ENCODE assay signal across 1 cellular context in the genomic region with DNA sequence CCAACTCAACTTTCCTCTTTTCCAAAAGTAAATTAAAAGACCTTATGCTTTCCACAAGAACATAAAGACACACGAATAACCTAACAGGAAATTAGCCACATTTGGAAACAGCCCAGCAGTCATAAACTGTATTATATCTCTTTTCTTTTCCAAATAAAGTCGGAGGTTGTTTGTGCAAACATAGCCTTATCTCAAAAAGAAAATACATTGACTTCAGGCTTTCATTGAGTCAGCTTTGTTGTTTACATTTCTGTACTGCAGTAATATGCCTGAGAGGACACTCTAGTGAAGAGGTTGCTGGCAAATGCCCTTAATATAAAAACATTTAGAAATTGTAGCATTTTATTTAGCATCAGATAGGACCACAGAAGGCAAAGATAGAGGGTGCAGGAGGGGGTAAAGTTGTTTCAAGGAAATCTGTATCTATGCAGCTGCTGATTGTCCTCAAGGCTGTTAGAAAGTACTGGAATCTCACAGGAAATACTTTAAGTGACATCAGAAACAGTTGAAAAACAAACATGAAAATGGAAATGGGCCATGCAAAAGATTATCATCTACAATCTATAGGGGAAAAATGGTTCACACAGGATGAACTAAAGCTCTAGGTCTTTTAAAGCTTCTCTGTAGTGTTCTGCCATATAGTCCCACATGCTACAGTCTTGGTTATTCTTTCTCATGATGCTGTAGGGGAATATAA.
TF ChIP-seq lines count a peak whose summit lies in the region.

No MANE protein-coding gene starts in this region.

TF ChIP-seq in HepG2, 621 proteins besides CTCF, POLR2A, EP300 and RAD21 (continued from another document and continues in another):
- TF ChIP-seq, protein P1, sequence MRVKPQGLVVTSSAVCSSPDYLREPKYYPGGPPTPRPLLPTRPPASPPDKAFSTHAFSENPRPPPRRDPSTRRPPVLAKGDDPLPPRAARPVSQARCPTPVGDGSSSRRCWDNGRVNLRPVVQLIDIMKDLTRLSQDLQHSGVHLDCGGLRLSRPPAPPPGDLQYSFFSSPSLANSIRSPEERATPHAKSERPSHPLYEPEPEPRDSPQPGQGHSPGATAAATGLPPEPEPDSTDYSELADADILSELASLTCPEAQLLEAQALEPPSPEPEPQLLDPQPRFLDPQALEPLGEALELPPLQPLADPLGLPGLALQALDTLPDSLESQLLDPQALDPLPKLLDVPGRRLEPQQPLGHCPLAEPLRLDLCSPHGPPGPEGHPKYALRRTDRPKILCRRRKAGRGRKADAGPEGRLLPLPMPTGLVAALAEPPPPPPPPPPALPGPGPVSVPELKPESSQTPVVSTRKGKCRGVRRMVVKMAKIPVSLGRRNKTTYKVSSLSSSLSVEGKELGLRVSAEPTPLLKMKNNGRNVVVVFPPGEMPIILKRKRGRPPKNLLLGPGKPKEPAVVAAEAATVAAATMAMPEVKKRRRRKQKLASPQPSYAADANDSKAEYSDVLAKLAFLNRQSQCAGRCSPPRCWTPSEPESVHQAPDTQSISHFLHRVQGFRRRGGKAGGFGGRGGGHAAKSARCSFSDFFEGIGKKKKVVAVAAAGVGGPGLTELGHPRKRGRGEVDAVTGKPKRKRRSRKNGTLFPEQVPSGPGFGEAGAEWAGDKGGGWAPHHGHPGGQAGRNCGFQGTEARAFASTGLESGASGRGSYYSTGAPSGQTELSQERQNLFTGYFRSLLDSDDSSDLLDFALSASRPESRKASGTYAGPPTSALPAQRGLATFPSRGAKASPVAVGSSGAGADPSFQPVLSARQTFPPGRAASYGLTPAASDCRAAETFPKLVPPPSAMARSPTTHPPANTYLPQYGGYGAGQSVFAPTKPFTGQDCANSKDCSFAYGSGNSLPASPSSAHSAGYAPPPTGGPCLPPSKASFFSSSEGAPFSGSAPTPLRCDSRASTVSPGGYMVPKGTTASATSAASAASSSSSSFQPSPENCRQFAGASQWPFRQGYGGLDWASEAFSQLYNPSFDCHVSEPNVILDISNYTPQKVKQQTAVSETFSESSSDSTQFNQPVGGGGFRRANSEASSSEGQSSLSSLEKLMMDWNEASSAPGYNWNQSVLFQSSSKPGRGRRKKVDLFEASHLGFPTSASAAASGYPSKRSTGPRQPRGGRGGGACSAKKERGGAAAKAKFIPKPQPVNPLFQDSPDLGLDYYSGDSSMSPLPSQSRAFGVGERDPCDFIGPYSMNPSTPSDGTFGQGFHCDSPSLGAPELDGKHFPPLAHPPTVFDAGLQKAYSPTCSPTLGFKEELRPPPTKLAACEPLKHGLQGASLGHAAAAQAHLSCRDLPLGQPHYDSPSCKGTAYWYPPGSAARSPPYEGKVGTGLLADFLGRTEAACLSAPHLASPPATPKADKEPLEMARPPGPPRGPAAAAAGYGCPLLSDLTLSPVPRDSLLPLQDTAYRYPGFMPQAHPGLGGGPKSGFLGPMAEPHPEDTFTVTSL (CRISPR knock-in tag; IDR thresholded peaks at IDR 0.05; ENCODE audit: borderline replicate concordance) = peak; percentile 37; the same call in 1 of the 2 replicates
- TF ChIP-seq, protein P2, sequence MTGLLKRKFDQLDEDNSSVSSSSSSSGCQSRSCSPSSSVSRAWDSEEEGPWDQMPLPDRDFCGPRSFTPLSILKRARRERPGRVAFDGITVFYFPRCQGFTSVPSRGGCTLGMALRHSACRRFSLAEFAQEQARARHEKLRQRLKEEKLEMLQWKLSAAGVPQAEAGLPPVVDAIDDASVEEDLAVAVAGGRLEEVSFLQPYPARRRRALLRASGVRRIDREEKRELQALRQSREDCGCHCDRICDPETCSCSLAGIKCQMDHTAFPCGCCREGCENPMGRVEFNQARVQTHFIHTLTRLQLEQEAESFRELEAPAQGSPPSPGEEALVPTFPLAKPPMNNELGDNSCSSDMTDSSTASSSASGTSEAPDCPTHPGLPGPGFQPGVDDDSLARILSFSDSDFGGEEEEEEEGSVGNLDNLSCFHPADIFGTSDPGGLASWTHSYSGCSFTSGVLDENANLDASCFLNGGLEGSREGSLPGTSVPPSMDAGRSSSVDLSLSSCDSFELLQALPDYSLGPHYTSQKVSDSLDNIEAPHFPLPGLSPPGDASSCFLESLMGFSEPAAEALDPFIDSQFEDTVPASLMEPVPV (CRISPR knock-in tag; IDR thresholded peaks at IDR 0.05) = no peak
- TF ChIP-seq HOXA9 (CRISPR knock-in tag; IDR thresholded peaks at IDR 0.05; ENCODE audit: borderline replicate concordance) (no peak), HNRNPK (IDR thresholded peaks at IDR 0.05; ENCODE audit: low read depth, low read length, poor library complexity, severe bottlenecking) (no peak), NFYC (CRISPR knock-in tag; IDR thresholded peaks at IDR 0.05) (no peak), ZSCAN25 (CRISPR knock-in tag; IDR thresholded peaks at IDR 0.05) (no peak), ZNF597 (CRISPR knock-in tag; IDR thresholded peaks at IDR 0.05) (no peak), RAD51 (IDR thresholded peaks at IDR 0.05; ENCODE audit: borderline replicate concordance) (no peak), ZNF773 (CRISPR knock-in tag; IDR thresholded peaks at IDR 0.05; ENCODE audit: borderline replicate concordance) (no peak), ZNF691 (CRISPR knock-in tag; IDR thresholded peaks at IDR 0.05; ENCODE audit: borderline replicate concordance, low read depth) (no peak), CBX5 (CRISPR knock-in tag; IDR thresholded peaks at IDR 0.05; ENCODE audit: borderline replicate concordance) (no peak), REXO4 (CRISPR knock-in tag; IDR thresholded peaks at IDR 0.05; ENCODE audit: borderline replicate concordance) (no peak), TARDBP (CRISPR knock-in tag; IDR thresholded peaks at IDR 0.05) (no peak), KDM2A (CRISPR knock-in tag; IDR thresholded peaks at IDR 0.05; ENCODE audit: borderline replicate concordance, low read depth) (no peak), JDP2 (CRISPR knock-in tag; IDR thresholded peaks at IDR 0.05; ENCODE audit: borderline replicate concordance) (no peak), ZBTB8A (CRISPR knock-in tag; IDR thresholded peaks at IDR 0.05; ENCODE audit: borderline replicate concordance, low read depth) (no peak), IRF2 (CRISPR knock-in tag; IDR thresholded peaks at IDR 0.05) (no peak), ZNF605 (CRISPR knock-in tag; IDR thresholded peaks at IDR 0.05) (no peak), ISL2 (CRISPR knock-in tag; IDR thresholded peaks at IDR 0.05) (0 out of 2 replicates have a peak, but pooled peaks have one; percentile 28), NR3C1 (CRISPR knock-in tag; IDR thresholded peaks at IDR 0.05) (no peak), CCDC6 (CRISPR knock-in tag; IDR thresholded peaks at IDR 0.05) (no peak), ARID5B (CRISPR knock-in tag; IDR thresholded peaks at IDR 0.05) (peak; percentile 49; the same call in 1 of the 2 replicates), ZNF282 (IDR thresholded peaks at IDR 0.05; ENCODE audit: partially characterized antibody) (no peak), SOX13 (IDR thresholded peaks at IDR 0.05) (no peak), SOX13 (CRISPR knock-in tag; conservative IDR thresholded peaks at IDR 0.05 in 1 of 2, IDR thresholded peaks at IDR 0.05 in 1 of 2) (peak in 1 of 2 experiments; percentile 28; a peak in 1 of 4 replicates), ZNF512 (CRISPR knock-in tag; IDR thresholded peaks at IDR 0.05) (no peak), ZNF607 (CRISPR knock-in tag; IDR thresholded peaks at IDR 0.05; ENCODE audit: borderline replicate concordance) (no peak), CENPT (CRISPR knock-in tag; IDR thresholded peaks at IDR 0.05; ENCODE audit: low read depth) (no peak), ZNF546 (CRISPR knock-in tag; conservative IDR thresholded peaks at IDR 0.05) (no peak), FOXJ3 (CRISPR knock-in tag; IDR thresholded peaks at IDR 0.05; ENCODE audit: borderline replicate concordance) (peak; percentile 3; the same call in 1 of the 2 replicates), EHMT2 (IDR thresholded peaks at IDR 0.05; ENCODE audit: borderline replicate concordance, low read depth, low read length) (no peak), DDIT3 (CRISPR knock-in tag; IDR thresholded peaks at IDR 0.05) (no peak), SIX1 (CRISPR knock-in tag; IDR thresholded peaks at IDR 0.05; ENCODE audit: borderline replicate concordance) (no peak), SOX5 (CRISPR knock-in tag; IDR thresholded peaks at IDR 0.05; ENCODE audit: borderline replicate concordance) (peak; percentile 60; the same call in 1 of the 2 replicates), CBX2 (IDR thresholded peaks at IDR 0.05; ENCODE audit: low read depth, low read length) (no peak), CBX2 (CRISPR knock-in tag; IDR thresholded peaks at IDR 0.05; ENCODE audit: low read depth) (no peak), ZNF780A (CRISPR knock-in tag; IDR thresholded peaks at IDR 0.05) (no peak), ZNF383 (CRISPR knock-in tag; IDR thresholded peaks at IDR 0.05; ENCODE audit: borderline replicate concordance) (no peak), MED1 (CRISPR knock-in tag; IDR thresholded peaks at IDR 0.05) (no peak), ZSCAN29 (CRISPR knock-in tag; conservative IDR thresholded peaks at IDR 0.05) (no peak)
- TF ChIP-seq, protein P3, sequence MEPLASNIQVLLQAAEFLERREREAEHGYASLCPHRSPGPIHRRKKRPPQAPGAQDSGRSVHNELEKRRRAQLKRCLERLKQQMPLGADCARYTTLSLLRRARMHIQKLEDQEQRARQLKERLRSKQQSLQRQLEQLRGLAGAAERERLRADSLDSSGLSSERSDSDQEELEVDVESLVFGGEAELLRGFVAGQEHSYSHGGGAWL (CRISPR knock-in tag; IDR thresholded peaks at IDR 0.05) = no peak
- TF ChIP-seq, protein P4, sequence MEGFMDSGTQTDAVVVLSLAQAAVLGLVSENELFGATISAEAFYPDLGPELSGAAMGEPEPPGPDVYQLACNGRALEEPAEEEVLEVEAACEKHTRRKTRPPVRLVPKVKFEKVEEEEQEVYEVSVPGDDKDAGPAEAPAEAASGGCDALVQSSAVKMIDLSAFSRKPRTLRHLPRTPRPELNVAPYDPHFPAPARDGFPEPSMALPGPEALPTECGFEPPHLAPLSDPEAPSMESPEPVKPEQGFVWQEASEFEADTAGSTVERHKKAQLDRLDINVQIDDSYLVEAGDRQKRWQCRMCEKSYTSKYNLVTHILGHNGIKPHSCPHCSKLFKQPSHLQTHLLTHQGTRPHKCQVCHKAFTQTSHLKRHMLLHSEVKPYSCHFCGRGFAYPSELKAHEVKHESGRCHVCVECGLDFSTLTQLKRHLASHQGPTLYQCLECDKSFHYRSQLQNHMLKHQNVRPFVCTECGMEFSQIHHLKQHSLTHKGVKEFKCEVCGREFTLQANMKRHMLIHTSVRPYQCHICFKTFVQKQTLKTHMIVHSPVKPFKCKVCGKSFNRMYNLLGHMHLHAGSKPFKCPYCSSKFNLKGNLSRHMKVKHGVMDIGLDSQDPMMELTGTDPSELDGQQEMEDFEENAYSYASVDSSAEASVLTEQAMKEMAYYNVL (CRISPR knock-in tag; IDR thresholded peaks at IDR 0.05; ENCODE audit: borderline replicate concordance) = no peak
